Comparison of ENCODE assay signal across 1 cellular context in genomic region chr19:2306971-2307370, GRCh38.
TF ChIP-seq lines count a peak whose summit lies in the region.

No MANE protein-coding gene starts in this region.

TF ChIP-seq in A549, 52 proteins besides CTCF, POLR2A, EP300 and RAD21:
- TF ChIP-seq SREBF2 (IDR thresholded peaks at IDR 0.05) = no peak
- TF ChIP-seq BCL3 (IDR thresholded peaks at IDR 0.05) = no peak
- peak; percentile 35 for TF ChIP-seq ZFP36 (IDR thresholded peaks at IDR 0.05; ENCODE audit: borderline replicate concordance, partially characterized antibody)
- no peak for TF ChIP-seq ESRRA (IDR thresholded peaks at IDR 0.05; ENCODE audit: borderline replicate concordance, low read length)
